Comparison of ENCODE assay signal across 21 cellular contexts in the genomic region with DNA sequence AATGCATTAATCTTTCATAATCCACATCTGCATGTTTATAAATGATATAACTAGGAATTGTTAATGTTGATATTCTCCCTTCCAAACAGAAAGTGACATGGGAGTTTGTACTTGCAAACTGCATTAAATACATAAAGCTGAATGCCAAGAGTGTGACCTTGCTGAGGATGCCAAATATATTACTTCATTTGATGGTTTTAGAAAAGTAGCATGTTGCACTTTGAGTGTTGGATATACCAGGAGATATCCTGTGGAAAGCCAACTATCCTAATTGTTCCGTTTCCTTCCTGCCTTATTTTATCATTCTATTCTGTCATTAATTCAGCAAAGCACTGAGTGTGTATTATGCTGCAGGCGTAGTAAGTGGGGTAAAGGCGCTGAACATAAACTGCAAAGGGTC.
"Had no signal": no experiment of that assay in that cellular context is flagged by ENCODE, and none has a peak within 500 bp of the region (broad histone marks: within the 10 kb centered on the region; RNA-seq: fewer than 3 reads in every experiment).

No MANE protein-coding gene starts in this region.

- H3K27me3 Mint-ChIP-seq: activated CD4-positive, alpha-beta T cell treated with anti-CD3 and anti-CD28 coated beads, Interleukin-2, amount 10 ng/mL, durations not matched to agents 7 days and 5 days; stimulated activated naive CD8-positive, alpha-beta T cell treated with anti-CD3 and anti-CD28 coated beads, Interleukin-15, Interleukin-2, amounts not matched to agents 100 ng/mL and 50 ng/mL, for 24 hours had no signal

- H3K4me3 ChIP-seq: adrenal gland, tibial nerve had no signal

- H3K4me1 ChIP-seq: adrenal gland had no signal

- H3K27me3 ChIP-seq: adrenal gland, tibial nerve had no signal

- H3K27ac ChIP-seq: adrenal gland had no signal

- H3K27ac Mint-ChIP-seq: activated CD4-positive, alpha-beta T cell treated with anti-CD3 and anti-CD28 coated beads, Interleukin-2, amount 10 ng/mL, durations not matched to agents 7 days and 5 days; stimulated activated naive CD8-positive, alpha-beta T cell treated with anti-CD3 and anti-CD28 coated beads, Interleukin-15, Interleukin-2, amounts not matched to agents 100 ng/mL and 50 ng/mL, for 24 hours had no signal

- H3K36me3 ChIP-seq: adrenal gland had no signal

- FAIRE-seq: astrocyte, bronchial epithelial cell, urothelium cell line had no signal

- DNase-seq: activated CD4-positive, alpha-beta T cell treated with anti-CD3 and anti-CD28 coated beads, Interleukin-2, amount 10 ng/mL, durations not matched to agents 7 days and 5 days; activated CD8-positive, alpha-beta memory T cell treated with anti-CD3 and anti-CD28 coated beads for 24 hours; activated CD8-positive, alpha-beta memory T cell treated with anti-CD3 and anti-CD28 coated beads, Interleukin-2, amount 50 U/mL, for 48 hours; activated gamma-delta T cell; activated T-cell treated with anti-CD3 and anti-CD28 coated beads, Interleukin-2, amount 50 U/mL, for 72 hours; adrenal gland; effector CD8-positive, alpha-beta T cell; hippocampal formation; islet precursor cell; left colon; posterior cingulate gyrus; retina; stimulated activated CD4-positive, alpha-beta T cell treated with anti-CD3 and anti-CD28 coated beads, Interleukin-2, amount 100 ng/mL, for 24 hours had no signal

- H3K9me3 ChIP-seq: adrenal gland, tibial nerve had no signal

- ATAC-seq: activated CD4-positive, CD25-positive, alpha-beta regulatory T cell treated with anti-CD3 and anti-CD28 coated beads, Interleukin-2, amount 50 U/mL, for 24 hours; activated naive CD4-positive, alpha-beta T cell treated with anti-CD3 and anti-CD28 coated beads, Interleukin-2, amount 50 U/mL, for 72 hours; activated T-cell treated with anti-CD3 and anti-CD28 coated beads, Interleukin-2, amount 50 U/mL, for 72 hours; left colon had no signal

- H3K9me3 Mint-ChIP-seq: activated CD4-positive, alpha-beta T cell treated with anti-CD3 and anti-CD28 coated beads, Interleukin-2, amount 10 ng/mL, durations not matched to agents 7 days and 5 days; activated naive CD4-positive, alpha-beta T cell treated with anti-CD3 and anti-CD28 coated beads, Interleukin-2, amount 50 U/mL, for 72 hours; activated T-cell treated with anti-CD3 and anti-CD28 coated beads, Interleukin-2, amount 50 U/mL, for 72 hours; nephron; stimulated activated naive CD8-positive, alpha-beta T cell treated with anti-CD3 and anti-CD28 coated beads, Interleukin-15, Interleukin-2, amounts not matched to agents 100 ng/mL and 50 ng/mL, for 24 hours had no signal

- H3K4me3 Mint-ChIP-seq: activated CD4-positive, alpha-beta T cell treated with anti-CD3 and anti-CD28 coated beads, Interleukin-2, amount 10 ng/mL, durations not matched to agents 7 days and 5 days; activated T-cell treated with anti-CD3 and anti-CD28 coated beads, Interleukin-2, amount 50 U/mL, for 72 hours; nephron; stimulated activated naive CD8-positive, alpha-beta T cell treated with anti-CD3 and anti-CD28 coated beads, Interleukin-15, Interleukin-2, amounts not matched to agents 100 ng/mL and 50 ng/mL, for 24 hours had no signal
